In the genomic region with DNA sequence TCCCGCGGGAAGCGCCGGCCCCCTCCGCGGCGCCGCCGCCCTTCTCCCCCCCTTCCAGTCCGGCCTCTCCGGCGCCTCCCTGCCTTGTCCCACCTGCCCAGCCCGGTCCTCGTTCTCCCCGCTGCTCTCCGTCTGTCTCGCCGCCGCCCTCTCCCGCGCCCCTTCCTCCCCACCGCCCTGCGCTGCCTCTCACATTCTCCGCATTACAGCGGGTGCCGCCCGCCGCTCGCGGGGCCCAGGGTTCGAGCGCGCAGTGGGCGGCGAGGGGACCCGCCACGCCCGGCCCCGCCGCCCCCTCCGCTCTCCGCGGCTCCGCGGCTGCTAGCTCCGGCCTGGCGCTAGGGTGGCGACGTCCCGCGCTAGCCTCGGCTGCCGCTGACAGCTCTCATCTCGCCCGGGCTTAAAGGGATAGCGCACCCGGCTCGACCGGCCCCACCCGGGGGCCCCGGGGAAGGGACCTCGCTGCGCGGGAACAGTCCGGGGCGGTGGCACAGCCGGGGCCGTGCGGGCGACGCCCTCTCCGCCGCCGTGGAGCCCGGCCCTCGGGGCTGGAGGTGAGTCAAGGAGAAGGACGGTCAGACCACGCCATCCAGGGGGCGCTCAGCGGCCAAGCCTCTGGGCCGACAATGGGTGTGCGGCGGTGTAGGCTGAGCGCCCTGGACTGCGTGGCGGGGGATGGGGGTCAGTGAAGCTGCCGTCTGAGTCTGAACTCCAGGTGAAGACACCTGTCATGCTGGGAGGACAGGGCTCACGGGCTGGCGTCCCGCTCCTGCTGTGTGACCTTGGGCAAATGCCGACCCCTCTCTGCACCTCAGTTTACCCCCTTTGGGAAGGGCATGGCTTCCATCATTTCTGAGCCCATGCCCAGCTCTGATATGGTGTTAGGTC, we compare ENCODE assay signal across 7 cellular contexts.
DNase-seq lines count a peak whose midpoint lies in the region; ATAC-seq and TF ChIP-seq lines count a peak whose summit lies in the region.

No MANE protein-coding gene starts in this region.

- no peak overlapping the region for H3K14ac ChIP-seq in neuronal stem cell (ENCODE audit: low read length)

- no peak for DNase-seq in GM10266 (ENCODE audit: extremely low spot score)
- peak; percentile 27 to 45 for DNase-seq in NCI-H1930 (lab: John Stamatoyannopoulos, UW)
- peak in 3 of 10 donors; percentile 36 to 60 (median 50) for DNase-seq in dorsolateral prefrontal cortex
- DNase-seq in neuronal stem cell (ENCODE audit: low spot score): no peak
- no peak for DNase-seq in NCI-H1048 (lab: John Stamatoyannopoulos, UW)
- DNase-seq in AML-193 (lab: John Stamatoyannopoulos, UW): no peak

- no peak for ATAC-seq in HG02642 (IDR thresholded peaks at IDR 0.05; ENCODE audit: poor library complexity, unreplicated experiment)

- no peaks in the 10 kb centered on the region for H3K79me1 ChIP-seq in neuronal stem cell (ENCODE audit: low read depth, low read length)

- peak overlapping the region in 53 of 59 donors; percentile 9 to 92 (median 74) for H3K27ac ChIP-seq in dorsolateral prefrontal cortex
- H3K27ac ChIP-seq in neuronal stem cell (replicated peaks; ENCODE audit: low read length): no peak overlapping the region

- H3K23ac ChIP-seq in neuronal stem cell (ENCODE audit: low read depth, low read length, poor library complexity): no peak overlapping the region

- no peak overlapping the region for H2BK12ac ChIP-seq in neuronal stem cell (ENCODE audit: low read length)

- H4K8ac ChIP-seq in neuronal stem cell (ENCODE audit: low read depth, low read length): no peak overlapping the region

- peaks cover 9 to 19% of the 10 kb centered on the region in 2 donors for H3K4me1 ChIP-seq in neuronal stem cell (ENCODE audit: control insufficient read depth in 2 of 2, insufficient read depth in 1 of 2, low read depth in 1 of 2, low read length in 2 of 2)

- H3K27me3 ChIP-seq in dorsolateral prefrontal cortex: peaks cover 0 to 27% (median 2%) of the 10 kb centered on the region in 45 donors
- peaks cover 10 to 94% (median 36%) of the 10 kb centered on the region in 3 experiments for H3K27me3 ChIP-seq in neuronal stem cell (ENCODE audit: control insufficient read depth in 3 of 3, insufficient read depth in 3 of 3, low read depth in 1 of 3, low read length in 3 of 3)

- H3K36me3 ChIP-seq in neuronal stem cell (replicated peaks in 1 of 2; ENCODE audit: control insufficient read depth in 2 of 2, insufficient read depth in 2 of 2, low read length in 2 of 2): no peaks in the 10 kb centered on the region

- peak overlapping the region; percentile 88 for H2AFZ ChIP-seq in neuronal stem cell (ENCODE audit: low read length)

- no peak overlapping the region for H2BK120ac ChIP-seq in neuronal stem cell (ENCODE audit: low read depth, low read length)

- H3K4me3 ChIP-seq in dorsolateral prefrontal cortex (peak overlapping the region; percentile 36 to 73 (median 57)), neuronal stem cell (ENCODE audit: low read length in 2 of 2) (peak overlapping the region; percentile 51 to 87)

- intact Hi-C loops in dorsolateral prefrontal cortex (cut with DNase I): loop anchor here (2.0 to 10.0 kb wide), 5 partner anchors 163 to 715 kb away; no protein-coding TSS in a partner anchor

- H4K91ac ChIP-seq in neuronal stem cell (ENCODE audit: low read depth, low read length, poor library complexity): no peak overlapping the region

- no CpG with 5 or more reads among the region's 91 CpGs for WGBS in neuronal stem cell (ENCODE audit: extremely low coverage in 2 of 2, insufficient read length in 2 of 2, insufficient replicate concordance in 1 of 2), 2 donors

- H2BK15ac ChIP-seq in neuronal stem cell (ENCODE audit: low read length): peak overlapping the region; percentile 75

- peak; percentile 29 for TF ChIP-seq CTCF in GM10266 (IDR thresholded peaks at IDR 0.05; ENCODE audit: control insufficient read depth, insufficient read depth, low read depth, missing control alignments)
- peak in 43 of 56 donors; percentile 10 to 54 (median 33) for TF ChIP-seq CTCF in dorsolateral prefrontal cortex (IDR thresholded peaks at IDR 0.05 in 54 of 56, conservative IDR thresholded peaks at IDR 0.05 in 2 of 56; ENCODE audit: low read depth in 1 of 56, partially characterized antibody in 56 of 56)

- H3K18ac ChIP-seq in neuronal stem cell (ENCODE audit: low read length): peak overlapping the region; percentile 89

- no peak overlapping the region for H2AK5ac ChIP-seq in neuronal stem cell (ENCODE audit: low read depth, low read length)

- no peak overlapping the region for H2BK5ac ChIP-seq in neuronal stem cell (ENCODE audit: low read length)

- H3K4ac ChIP-seq in neuronal stem cell (ENCODE audit: low read length): no peak overlapping the region

- peak overlapping the region; percentile 74 for H3K9ac ChIP-seq in neuronal stem cell (ENCODE audit: low read depth, low read length, poor library complexity)

- peaks cover 0 to 2% of the 10 kb centered on the region in 2 donors for H3K9me3 ChIP-seq in neuronal stem cell (replicated peaks in 1 of 2; ENCODE audit: control insufficient read depth in 2 of 2, insufficient read depth in 1 of 2, low read depth in 1 of 2, low read length in 2 of 2)

- H3K4me2 ChIP-seq in neuronal stem cell (ENCODE audit: insufficient read depth, low read length, poor library complexity, severe bottlenecking): peak overlapping the region; percentile 94

Comparison
In these comparisons a context has a peak if more than half of its experiments do, and no peak if none do; other contexts are left out.
1. DNase-seq: peak in NCI-H1930 (2 of 2); none in GM10266 (single experiment), neuronal stem cell (single experiment), NCI-H1048 (single experiment) and AML-193 (0 of 2).